8 cellular contexts compared by ENCODE assay signal in genomic region chrX:14872355-14872754, GRCh38. TPM values are rescaled to one million over a fixed set of nuclear protein-coding genes. Genes with fewer than 3 reads are reported as not detected.
DNase-seq lines count a peak whose midpoint lies in the region; ATAC-seq, FAIRE-seq and TF ChIP-seq lines count a peak whose summit lies in the region.

No MANE protein-coding gene starts in this region.

- no peak for DNase-seq in activated T-cell treated with anti-CD3 and anti-CD28 coated beads, Interleukin-2, amount 50 U/mL, for 24 hours
- no peak for DNase-seq in activated T-cell treated with anti-CD3 and anti-CD28 coated beads, Interleukin-2, amount 50 U/mL, for 48 hours
- DNase-seq in activated B cell treated with CpG ODN at 0.5 μM for 24 hours, result no peak
- DNase-seq in small intestine, result no peak
- no peak for DNase-seq in NCI-H2171 treated with DMSO at 0.1 percent for 48 hours (lab: John Stamatoyannopoulos, UW)

- H3K27ac ChIP-seq in iPS-18a (ENCODE audit: low read length) (no peak overlapping the region), thymus (ENCODE audit: low read depth) (no peak overlapping the region), small intestine (ENCODE audit: low read depth in 1 of 2, low read length in 1 of 2) (no peak overlapping the region)

- H3K4me3 ChIP-seq in iPS-18a (ENCODE audit: low read length), result peak overlapping the region; percentile 93
- peak overlapping the region; percentile 74 for H3K4me3 ChIP-seq in thymus (ENCODE audit: low read length)
- no peak overlapping the region for H3K4me3 ChIP-seq in small intestine (ENCODE audit: low read depth in 1 of 2, low read length in 2 of 2)

- peak overlapping the region; percentile 82 for H3K9ac ChIP-seq in iPS-18a (ENCODE audit: low read length)

- peaks cover 16% of the 10 kb centered on the region for H3K4me1 Mint-ChIP-seq in activated T-cell treated with anti-CD3 and anti-CD28 coated beads, Interleukin-2, amount 50 U/mL, for 24 hours (ENCODE audit: low read depth)
- H3K4me1 Mint-ChIP-seq in activated B cell treated with CpG ODN at 0.5 μM for 24 hours, result peaks cover 7% of the 10 kb centered on the region

- peaks cover 36% of the 10 kb centered on the region for H3K36me3 Mint-ChIP-seq in activated T-cell treated with anti-CD3 and anti-CD28 coated beads, Interleukin-2, amount 50 U/mL, for 24 hours (ENCODE audit: low read depth)
- H3K36me3 Mint-ChIP-seq in activated B cell treated with CpG ODN at 0.5 μM for 24 hours (ENCODE audit: low read depth), result peaks cover 11% of the 10 kb centered on the region

- H3K9me3 ChIP-seq in iPS-18a (ENCODE audit: control insufficient read depth, low read depth, low read length) (peaks cover 4% of the 10 kb centered on the region), thymus (ENCODE audit: control insufficient read depth) (no peaks in the 10 kb centered on the region), small intestine (ENCODE audit: control insufficient read depth, low read depth) (no peaks in the 10 kb centered on the region)

- H3K4me1 ChIP-seq in iPS-18a (ENCODE audit: control insufficient read depth, low read depth, low read length) (peaks cover 10% of the 10 kb centered on the region), thymus (ENCODE audit: control insufficient read depth, insufficient read depth, low read length) (no peaks in the 10 kb centered on the region), small intestine (ENCODE audit: control insufficient read depth in 2 of 2, insufficient read depth in 1 of 2, low read depth in 1 of 2, low read length in 1 of 2) (no peaks in the 10 kb centered on the region)

- FAIRE-seq in small intestine (lab: Jason Lieb, UNC), result no peak

- WGBS in thymus, result 22% methylated on average over 7 of the region's 7 CpGs
- 16 to 43% (median 21%) methylated on average over 7 of the region's 7 CpGs for WGBS in small intestine, 3 donors

- CTCF ChIA-PET in activated B cell treated with CpG ODN at 0.5 μM for 24 hours (lab: Charles Lee), result no interaction called here

- TF ChIP-seq CTCF in activated B cell treated with CpG ODN at 0.5 μM for 24 hours (IDR thresholded peaks at IDR 0.05), result no peak

- peak overlapping the region; percentile 83 for H3K4me3 Mint-ChIP-seq in activated T-cell treated with anti-CD3 and anti-CD28 coated beads, Interleukin-2, amount 50 U/mL, for 24 hours
- H3K4me3 Mint-ChIP-seq in activated B cell treated with CpG ODN at 0.5 μM for 24 hours, result peak overlapping the region; percentile 87

- ATAC-seq in activated B cell treated with CpG ODN at 0.5 μM for 24 hours (ENCODE audit: low read depth), result no peak
- ATAC-seq in HG03432 (IDR thresholded peaks at IDR 0.05; ENCODE audit: unreplicated experiment), result no peak

- peaks cover under 1% of the 10 kb centered on the region for H3K9me3 Mint-ChIP-seq in activated T-cell treated with anti-CD3 and anti-CD28 coated beads, Interleukin-2, amount 50 U/mL, for 24 hours
- H3K9me3 Mint-ChIP-seq in activated B cell treated with CpG ODN at 0.5 μM for 24 hours, result peaks cover 3% of the 10 kb centered on the region

- intact Hi-C loops in activated B cell treated with CpG ODN at 0.5 μM for 24 hours (cut with micrococcal nuclease), result loop anchor here (2.0 to 10.0 kb wide), 3 partner anchors 802 to 1915 kb away; partner anchors contain the start of genes CTPS2, SYAP1 and TXLNG

- H3K27ac Mint-ChIP-seq in activated T-cell treated with anti-CD3 and anti-CD28 coated beads, Interleukin-2, amount 50 U/mL, for 24 hours, result peak overlapping the region; percentile 90
- peak overlapping the region; percentile 83 for H3K27ac Mint-ChIP-seq in activated B cell treated with CpG ODN at 0.5 μM for 24 hours

- H3K27me3 ChIP-seq in iPS-18a (ENCODE audit: control insufficient read depth, insufficient read depth, low read length) (no peaks in the 10 kb centered on the region), thymus (ENCODE audit: control insufficient read depth, insufficient read depth) (no peaks in the 10 kb centered on the region), small intestine (ENCODE audit: control insufficient read depth in 2 of 2, insufficient read depth in 2 of 2, low read length in 2 of 2) (no peaks in the 10 kb centered on the region)

- H3K36me3 ChIP-seq in iPS-18a (ENCODE audit: control insufficient read depth, low read depth, low read length), result peaks cover 10% of the 10 kb centered on the region
- H3K36me3 ChIP-seq in thymus (ENCODE audit: control insufficient read depth, insufficient read depth), result no peaks in the 10 kb centered on the region
- no peaks in the 10 kb centered on the region for H3K36me3 ChIP-seq in small intestine (ENCODE audit: control insufficient read depth in 2 of 2, insufficient read depth in 2 of 2, low read length in 2 of 2)

- POLR2A ChIA-PET in activated B cell treated with CpG ODN at 0.5 μM for 24 hours (lab: Charles Lee), result no interaction called here

- H3K27me3 Mint-ChIP-seq in activated T-cell treated with anti-CD3 and anti-CD28 coated beads, Interleukin-2, amount 50 U/mL, for 24 hours, result peaks cover 5% of the 10 kb centered on the region
- H3K27me3 Mint-ChIP-seq in activated B cell treated with CpG ODN at 0.5 μM for 24 hours, result no peaks in the 10 kb centered on the region

RNA-seq across cellular contexts. Expression of gene FANCB, which starts 0.5 kb away (rescaled TPM):
- total RNA-seq in activated B cell treated with CpG ODN at 0.5 μM for 24 hours, result 3.9 and 4.0 TPM in 2 replicates
- polyA plus RNA-seq in thymus, result 1.4 TPM
- polyA plus RNA-seq in small intestine, result under 1 TPM in 1 of 3 donors, not detected in 2; 0.49 TPM

RNA-seq across cellular contexts. Expression of gene MOSPD2, which starts 0.9 kb away (rescaled TPM):
- 15.6 and 19.7 TPM in 2 replicates for total RNA-seq in activated B cell treated with CpG ODN at 0.5 μM for 24 hours
- polyA plus RNA-seq in thymus, result 6.5 TPM
- 1 to 10 TPM; 3.6 to 4.3 (median 3.8) TPM for polyA plus RNA-seq in small intestine

Comparison
In these comparisons a context has a peak if more than half of its experiments do, and no peak if none do; other contexts are left out.
1. H3K4me3 ChIP-seq: peak in iPS-18a (single experiment) and thymus (single experiment); none in small intestine (0 of 2).